ENCODE assay signal across 11 cellular contexts in genomic region chr5:1515921-1516571, GRCh38. TPM values are rescaled to one million over a fixed set of nuclear protein-coding genes. Genes with fewer than 3 reads are reported as not detected.
DNase-seq lines count a peak whose midpoint lies in the region; ATAC-seq, FAIRE-seq and TF ChIP-seq lines count a peak whose summit lies in the region.
"Had no signal": no experiment of that assay in that cellular context is flagged by ENCODE, and none has a peak within 500 bp of the region (broad histone marks: within the 10 kb centered on the region; RNA-seq: fewer than 3 reads in every experiment).

No MANE protein-coding gene starts in this region.

- H3K4me1 ChIP-seq in GM12878 (ENCODE audit: control insufficient read depth, insufficient read depth, low read length) (peaks cover 4% of the 10 kb centered on the region), HepG2 (ENCODE audit: insufficient read depth, low read length) (peaks cover 74% of the 10 kb centered on the region)

- H3K9me3 ChIP-seq in GM12878 (replicated peaks; ENCODE audit: control insufficient read depth, insufficient read depth, low read length) (no peaks in the 10 kb centered on the region), HepG2 (ENCODE audit: low read length) (no peaks in the 10 kb centered on the region)

- BruUV-seq in GM12878 (replicated peaks; lab: Mats Ljungman, UMichigan) (no TSS peak), HepG2 (replicated peaks; lab: Mats Ljungman, UMichigan) (no TSS peak)

- no peaks in the 10 kb centered on the region for H3K9me3 Mint-ChIP-seq in activated naive CD4-positive, alpha-beta T cell treated with anti-CD3 and anti-CD28 coated beads, Interleukin-2, amount 50 U/mL, for 72 hours
- H3K9me3 Mint-ChIP-seq: activated CD4-positive, alpha-beta T cell treated with anti-CD3 and anti-CD28 coated beads, Interleukin-2, amount 10 ng/mL, durations not matched to agents 7 days and 5 days had no signal

- H3K4me3 ChIP-seq in GM12878 (no peak overlapping the region), HepG2 (replicated peaks in 1 of 3; ENCODE audit: insufficient read depth in 1 of 3, low read depth in 2 of 3, low read length in 3 of 3) (no peak overlapping the region)

- in situ Hi-C loops in GM12878 (cut with MboI), result no loop called here
- in situ Hi-C loops in HepG2 (cut with HindIII; ENCODE audit: extremely low pct_ligation_motif_present, low pct_unique_long_range_greater_than_20kb), result loop anchor here (25.0 kb wide), 1 partner anchor 121 kb away; no protein-coding TSS in a partner anchor

- RAD21 ChIA-PET in GM12878 (lab: Charles Lee; ENCODE audit: unreplicated experiment), result no interaction called here

- SMC1A ChIA-PET in GM12878 (lab: Charles Lee; ENCODE audit: uncharacterized antibody, unreplicated experiment), result interaction anchor here (0.9 to 1.1 kb wide), 2 partner anchors 13 to 17 kb away, joined by 3 to 4 read pairs; no protein-coding TSS in a partner anchor

- peak overlapping the region; percentile 68 to 71 for H3K27ac Mint-ChIP-seq in activated naive CD4-positive, alpha-beta T cell treated with anti-CD3 and anti-CD28 coated beads, Interleukin-2, amount 50 U/mL, for 72 hours

- TF ChIP-seq RAD21 in GM12878 (IDR thresholded peaks at IDR 0.05; ENCODE audit: insufficient read depth, low read depth, low read length) (no peak), HepG2 (CRISPR knock-in tag; IDR thresholded peaks at IDR 0.05) (no peak)

- no peak overlapping the region for H3K27ac ChIP-seq in GM12878 (ENCODE audit: control insufficient read depth, insufficient read depth)
- peak overlapping the region; percentile 36 for H3K27ac ChIP-seq in HepG2 (ENCODE audit: extremely low read length, insufficient read depth, low read length)

- TF ChIP-seq CTCF in GM12878 (IDR thresholded peaks at IDR 0.05 in 2 of 3, conservative IDR thresholded peaks at IDR 0.05 in 1 of 3; ENCODE audit: control insufficient read depth in 2 of 3, extremely low read depth in 1 of 3, insufficient read depth in 1 of 3, low read depth in 3 of 3, low read length in 3 of 3) (no peak), HepG2 (CRISPR knock-in tag; IDR thresholded peaks at IDR 0.05) (no peak)

- H4K20me1 ChIP-seq in GM12878 (ENCODE audit: control insufficient read depth, insufficient read depth) (peaks cover 5% of the 10 kb centered on the region), HepG2 (ENCODE audit: insufficient read depth, low read length) (peaks cover 64% of the 10 kb centered on the region)

- intact Hi-C loops in GM12878 (cut with micrococcal nuclease; ENCODE audit: unreplicated experiment), result no loop called here
- intact Hi-C loops in HepG2 (cut with micrococcal nuclease; ENCODE audit: unreplicated experiment), result no loop called here

- peak; percentile 67 to 87 for ATAC-seq in activated naive CD4-positive, alpha-beta T cell treated with anti-CD3 and anti-CD28 coated beads, Interleukin-2, amount 50 U/mL, for 72 hours
- no peak; the same call in 2 of the 3 replicates for ATAC-seq in GM12878
- peak; percentile 17 for ATAC-seq in HepG2
- no peak for ATAC-seq in GM21619 (IDR thresholded peaks at IDR 0.05; ENCODE audit: unreplicated experiment)
- ATAC-seq in HG03354 (IDR thresholded peaks at IDR 0.05; ENCODE audit: poor library complexity, severe bottlenecking, unreplicated experiment), result no peak

- WGBS in GM12878 (ENCODE audit: insufficient coverage, insufficient replicate concordance, low lambda C conversion rate, missing lambda C conversion rate), result 95% methylated on average over 8 of the region's 8 CpGs
- 80% methylated on average over 2 of the region's 8 CpGs for WGBS in HepG2 (ENCODE audit: low lambda C conversion rate)

- no peaks in the 10 kb centered on the region for H3K36me3 Mint-ChIP-seq in activated naive CD4-positive, alpha-beta T cell treated with anti-CD3 and anti-CD28 coated beads, Interleukin-2, amount 50 U/mL, for 72 hours

- FAIRE-seq in GM12878 (lab: Jason Lieb, UNC), result no peak
- no peak for FAIRE-seq in HepG2 (lab: Jason Lieb, UNC)
- FAIRE-seq: islet of Langerhans had no signal

- H3K36me3 ChIP-seq in GM12878 (ENCODE audit: control insufficient read depth in 2 of 2, insufficient read depth in 2 of 2, low read length in 1 of 2) (peaks cover 27 to 35% of the 10 kb centered on the region in 2 experiments), HepG2 (replicated peaks in 1 of 2; ENCODE audit: control insufficient read depth in 1 of 2, insufficient read depth in 2 of 2, low read length in 2 of 2) (peaks cover 30 to 71% of the 10 kb centered on the region in 2 experiments)

- H3K4me2 ChIP-seq in GM12878 (ENCODE audit: control insufficient read depth, insufficient read depth) (no peak overlapping the region), HepG2 (ENCODE audit: low read depth, low read length) (no peak overlapping the region)

- peak in 1 of 2 donors; percentile 49 for DNase-seq in activated naive CD4-positive, alpha-beta T cell treated with anti-CD3 and anti-CD28 coated beads, Interleukin-2, amount 50 U/mL, for 72 hours (ENCODE audit: low spot score in 2 of 2)
- DNase-seq in activated naive CD4-positive, alpha-beta T cell (lab: John Stamatoyannopoulos, UW), result no peak
- DNase-seq in GM12878 (ENCODE audit: low read depth, low spot score) (no peak), HepG2 (ENCODE audit: low spot score) (peak; percentile 67)
- no peak for DNase-seq in stimulated activated CD4-positive, alpha-beta T cell treated with anti-CD3 and anti-CD28 coated beads, Interleukin-12 subunit alpha, Interleukin-12 subunit beta, amount 100 ng/mL, for 4 hours
- DNase-seq in stimulated activated CD4-positive, alpha-beta T cell treated with anti-CD3 and anti-CD28 coated beads, Interleukin-4, amount 100 ng/mL, for 1 hour, result no peak
- DNase-seq: activated CD4-positive, alpha-beta T cell treated with anti-CD3 and anti-CD28 coated beads, Interleukin-2, amount 10 ng/mL, durations not matched to agents 7 days and 5 days; COR-L47 had no signal

- peak; percentile 21 for TF ChIP-seq POLR2A in GM12878 (IDR thresholded peaks at IDR 0.05; ENCODE audit: low read depth, low read length)
- no peak for TF ChIP-seq POLR2A in HepG2 (IDR thresholded peaks at IDR 0.05; ENCODE audit: insufficient read depth in 1 of 2, low read depth in 2 of 2, low read length in 2 of 2)

- CTCF ChIA-PET in GM12878 (lab: Yijun Ruan, JAX), result interaction anchor here (0.6 to 1.3 kb wide), 4 partner anchors 12 to 1086 kb away, joined by 3 to 7 read pairs (median 3); no protein-coding TSS in a partner anchor
- CTCF ChIA-PET in HepG2 (lab: Yijun Ruan, JAX; ENCODE audit: low intra/inter-chr PET ratio, low total read pairs), result no interaction called here

- H2AFZ ChIP-seq in GM12878 (ENCODE audit: control insufficient read depth, low read depth, low read length) (no peak overlapping the region), HepG2 (ENCODE audit: low read length) (no peak overlapping the region)

- H3K27me3 ChIP-seq in GM12878 (replicated peaks in 1 of 2; ENCODE audit: control insufficient read depth in 2 of 2, insufficient read depth in 2 of 2, low read length in 1 of 2) (no peaks in the 10 kb centered on the region), HepG2 (ENCODE audit: control insufficient read depth in 1 of 2, insufficient read depth in 2 of 2, low read length in 2 of 2) (no peaks in the 10 kb centered on the region)

- peaks cover 52% of the 10 kb centered on the region for H3K79me2 ChIP-seq in GM12878 (ENCODE audit: control insufficient read depth, insufficient read depth, low read length)
- peaks cover 88% of the 10 kb centered on the region for H3K79me2 ChIP-seq in HepG2 (ENCODE audit: insufficient read depth, low read length)

- H3K9ac ChIP-seq in GM12878 (ENCODE audit: control insufficient read depth, insufficient read depth, low read length) (no peak overlapping the region), HepG2 (ENCODE audit: insufficient read depth, low read depth, low read length) (no peak overlapping the region; the same call in 1 of the 2 replicates)

- POLR2A ChIA-PET in GM12878 (lab: Charles Lee), result interaction anchor here (1.1 kb wide), 1 partner anchor 12 kb away, joined by 3 read pairs; no protein-coding TSS in a partner anchor
- POLR2A ChIA-PET in HepG2 (lab: Yijun Ruan, JAX), result no interaction called here

- TF ChIP-seq EP300 in GM12878 (IDR thresholded peaks at IDR 0.05; ENCODE audit: borderline replicate concordance in 1 of 2, control insufficient read depth in 1 of 2, low read depth in 2 of 2, low read length in 2 of 2) (no peak), HepG2 (IDR thresholded peaks at IDR 0.05; ENCODE audit: low read depth in 2 of 2, low read length in 2 of 2) (peak in 1 of 2 experiments; percentile 16; a peak in 1 of 4 replicates), HepG2 (CRISPR knock-in tag; IDR thresholded peaks at IDR 0.05; ENCODE audit: borderline replicate concordance) (no peak)

RNA-seq across cellular contexts. Expression of gene LPCAT1, which starts 7.7 kb away (rescaled TPM):
- total RNA-seq in activated naive CD4-positive, alpha-beta T cell treated with anti-CD3 and anti-CD28 coated beads, Interleukin-2, amount 50 U/mL, for 72 hours, result 10 to 100 TPM; 29.2 to 37.6 TPM
- total RNA-seq in GM12878 (2013; cell fraction: nucleolus; rRNA removed), result 365 and 373 TPM in 2 replicates
- 67.6 and 74.7 TPM in 2 replicates for total RNA-seq in GM12878 (2014; rRNA removed)
- 58.9 and 59.4 TPM in 2 replicates for total RNA-seq in GM12878 (2014; rRNA removed; fragmentation: Illumina TruSeq; extraction: Trizol)
- total RNA-seq in GM12878 (2021), result 109 TPM in 2 replicates
- 26.1 TPM for polyA plus RNA-seq in GM12878 (2011; ENCODE audit: low read depth)
- polyA plus RNA-seq in GM12878 (2011; rRNA removed), result 63.6 and 70.6 TPM in 2 replicates
- 70.3 and 92.5 TPM in 2 replicates for polyA plus RNA-seq in GM12878 (2011; cell fraction: cytosol; rRNA removed)
- 197 and 246 TPM in 2 replicates for polyA plus RNA-seq in GM12878 (2011; cell fraction: nucleus; rRNA removed)
- polyA plus RNA-seq in GM12878 (2012), result 41.3 and 58.7 TPM in 2 replicates
- polyA plus RNA-seq in GM12878 (2014; fragmentation: Illumina TruSeq; extraction: Trizol), result 84.5 and 93.5 TPM in 2 replicates
- 1 to 10 TPM; 2.3 to 7.0 TPM for polyA plus RNA-seq in GM12878 (2014; fragmentation: Nextera tagmentation; extraction: Ambion mirVana)
- polyA plus RNA-seq in GM12878 (2014; rRNA removed), result 94.1 and 94.8 TPM in 2 replicates
- polyA plus RNA-seq in GM12878 (2016; fragmentation: Nextera tagmentation; extraction: Ambion mirVana), result 10 to 100 TPM; 60.2 to 82.4 TPM
- polyA minus RNA-seq in GM12878 (2011; rRNA and poly(A)+ RNA removed), result 43.1 and 54.4 TPM in 2 replicates
- 25.0 and 34.6 TPM in 2 replicates for polyA minus RNA-seq in GM12878 (2011; cell fraction: cytosol; rRNA and poly(A)+ RNA removed)
- polyA minus RNA-seq in GM12878 (2011; cell fraction: nucleus; rRNA and poly(A)+ RNA removed), result 71.8 and 93.6 TPM in 2 replicates
- 16.0 and 29.8 TPM in 2 replicates for total RNA-seq in HepG2 (2016; rRNA removed; fragmentation: Illumina TruSeq; extraction: Trizol)
- 5.1 and 9.2 TPM in 2 replicates for total RNA-seq in HepG2 (2016; cell fraction: cytosol; rRNA removed; fragmentation: Illumina TruSeq; extraction: Trizol; ENCODE audit: low read depth)
- total RNA-seq in HepG2 (2016; cell fraction: insoluble cytoplasmic fraction; rRNA removed; fragmentation: Illumina TruSeq; extraction: Trizol), result 14.3 and 34.5 TPM in 2 replicates
- 14.8 and 16.4 TPM in 2 replicates for total RNA-seq in HepG2 (2016; cell fraction: membrane; rRNA removed; fragmentation: Illumina TruSeq; extraction: Trizol)
- total RNA-seq in HepG2 (2016; cell fraction: nucleus; rRNA removed; fragmentation: Illumina TruSeq; extraction: Trizol), result 37.9 and 47.2 TPM in 2 replicates
- 90.6 and 115 TPM in 2 replicates for polyA plus RNA-seq in HepG2 (2011; rRNA removed)
- 65.4 and 69.9 TPM in 2 replicates for polyA plus RNA-seq in HepG2 (2011; cell fraction: cytosol; rRNA removed)
- 330 and 361 TPM in 2 replicates for polyA plus RNA-seq in HepG2 (2011; cell fraction: nucleus; rRNA removed)
- polyA plus RNA-seq in HepG2 (2012), result 104 and 122 TPM in 2 replicates
- polyA plus RNA-seq in HepG2 (2016; cell fraction: cytosol; fragmentation: Illumina TruSeq; extraction: Trizol; ENCODE audit: low read depth), result 3.8 and 4.2 TPM in 2 replicates
- 18.3 and 19.5 TPM in 2 replicates for polyA plus RNA-seq in HepG2 (2016; cell fraction: insoluble cytoplasmic fraction; fragmentation: Illumina TruSeq; extraction: Trizol; ENCODE audit: low read depth)
- polyA plus RNA-seq in HepG2 (2016; cell fraction: membrane; fragmentation: Illumina TruSeq; extraction: Trizol; ENCODE audit: low read depth), result 9.2 and 10.4 TPM in 2 replicates
- 89.7 and 92.4 TPM in 2 replicates for polyA plus RNA-seq in HepG2 (2016; cell fraction: nucleus; fragmentation: Illumina TruSeq; extraction: Trizol; ENCODE audit: insufficient read depth, low read depth)
- polyA minus RNA-seq in HepG2 (2011; rRNA and poly(A)+ RNA removed; ENCODE audit: low replicate concordance), result 56.1 and 65.1 TPM in 2 replicates
- polyA minus RNA-seq in HepG2 (2011; cell fraction: cytosol; rRNA and poly(A)+ RNA removed), result 44.6 and 51.7 TPM in 2 replicates
- polyA minus RNA-seq in HepG2 (2011; cell fraction: nucleus; rRNA and poly(A)+ RNA removed), result 90.3 and 92.4 TPM in 2 replicates

Comparison
In these comparisons a context has a peak if more than half of its experiments do, and no peak if none do; other contexts are left out.
1. ATAC-seq: peak in activated naive CD4-positive, alpha-beta T cell treated with anti-CD3 and anti-CD28 coated beads, Interleukin-2, amount 50 U/mL, for 72 hours (2 of 2) and HepG2 (single experiment); none in GM12878 (single experiment), GM21619 (single experiment) and HG03354 (single experiment).